1 cellular context compared by ENCODE assay signal in the genomic region with DNA sequence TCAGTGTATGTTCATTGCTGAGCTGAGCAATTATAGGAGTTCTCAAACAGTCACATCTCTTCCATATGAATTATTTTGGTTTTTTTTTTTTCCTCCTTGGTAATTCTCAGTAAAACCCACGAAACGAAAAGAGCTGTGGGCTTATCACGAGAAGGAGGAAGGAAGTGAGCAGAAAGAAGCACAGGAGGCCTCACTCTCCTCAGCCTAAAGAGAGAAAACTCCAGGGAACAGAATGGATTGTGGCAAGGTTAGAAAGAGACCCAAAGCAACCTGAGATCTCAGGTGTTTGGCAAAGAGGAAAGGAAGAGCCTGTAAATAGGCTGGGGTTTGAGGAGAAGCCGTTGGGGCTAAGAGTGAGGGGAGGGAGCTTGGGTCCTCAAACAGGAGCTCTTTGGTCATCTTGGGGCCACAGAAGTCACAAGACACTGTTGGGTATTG.
TF ChIP-seq lines count a peak whose summit lies in the region.

No MANE protein-coding gene starts in this region.

TF ChIP-seq in WTC11, 78 proteins besides CTCF, POLR2A, EP300 and RAD21 (continued from another document):
- TF ChIP-seq, protein P1, sequence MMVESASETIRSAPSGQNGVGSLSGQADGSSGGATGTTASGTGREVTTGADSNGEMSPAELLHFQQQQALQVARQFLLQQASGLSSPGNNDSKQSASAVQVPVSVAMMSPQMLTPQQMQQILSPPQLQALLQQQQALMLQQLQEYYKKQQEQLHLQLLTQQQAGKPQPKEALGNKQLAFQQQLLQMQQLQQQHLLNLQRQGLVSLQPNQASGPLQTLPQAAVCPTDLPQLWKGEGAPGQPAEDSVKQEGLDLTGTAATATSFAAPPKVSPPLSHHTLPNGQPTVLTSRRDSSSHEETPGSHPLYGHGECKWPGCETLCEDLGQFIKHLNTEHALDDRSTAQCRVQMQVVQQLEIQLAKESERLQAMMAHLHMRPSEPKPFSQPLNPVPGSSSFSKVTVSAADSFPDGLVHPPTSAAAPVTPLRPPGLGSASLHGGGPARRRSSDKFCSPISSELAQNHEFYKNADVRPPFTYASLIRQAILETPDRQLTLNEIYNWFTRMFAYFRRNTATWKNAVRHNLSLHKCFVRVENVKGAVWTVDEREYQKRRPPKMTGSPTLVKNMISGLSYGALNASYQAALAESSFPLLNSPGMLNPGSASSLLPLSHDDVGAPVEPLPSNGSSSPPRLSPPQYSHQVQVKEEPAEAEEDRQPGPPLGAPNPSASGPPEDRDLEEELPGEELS (CRISPR knock-in tag; IDR thresholded peaks at IDR 0.05), result no peak
- TF ChIP-seq, protein P2, sequence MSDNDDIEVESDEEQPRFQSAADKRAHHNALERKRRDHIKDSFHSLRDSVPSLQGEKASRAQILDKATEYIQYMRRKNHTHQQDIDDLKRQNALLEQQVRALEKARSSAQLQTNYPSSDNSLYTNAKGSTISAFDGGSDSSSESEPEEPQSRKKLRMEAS (CRISPR knock-in tag; IDR thresholded peaks at IDR 0.05), result no peak
- no peak for TF ChIP-seq GRHL2 (CRISPR knock-in tag; IDR thresholded peaks at IDR 0.05; ENCODE audit: insufficient replicate concordance, severe bottlenecking)
- no peak for TF ChIP-seq RELA (CRISPR knock-in tag; IDR thresholded peaks at IDR 0.05; ENCODE audit: borderline replicate concordance)
- TF ChIP-seq NR3C1 (CRISPR knock-in tag; conservative IDR thresholded peaks at IDR 0.05; ENCODE audit: low read depth), result no peak
- no peak for TF ChIP-seq NFE2L1 (CRISPR knock-in tag; IDR thresholded peaks at IDR 0.05)
- no peak for TF ChIP-seq PREB (CRISPR knock-in tag; IDR thresholded peaks at IDR 0.05; ENCODE audit: borderline replicate concordance)
- TF ChIP-seq ZNF671 (CRISPR knock-in tag; IDR thresholded peaks at IDR 0.05), result no peak
- TF ChIP-seq TP53 (CRISPR knock-in tag; IDR thresholded peaks at IDR 0.05), result no peak
- TF ChIP-seq ETV6 (CRISPR knock-in tag; IDR thresholded peaks at IDR 0.05), result no peak
TF ChIP-seq in WTC11: peak in this region for 0.
